1 cellular context compared by ENCODE assay signal in the genomic region with DNA sequence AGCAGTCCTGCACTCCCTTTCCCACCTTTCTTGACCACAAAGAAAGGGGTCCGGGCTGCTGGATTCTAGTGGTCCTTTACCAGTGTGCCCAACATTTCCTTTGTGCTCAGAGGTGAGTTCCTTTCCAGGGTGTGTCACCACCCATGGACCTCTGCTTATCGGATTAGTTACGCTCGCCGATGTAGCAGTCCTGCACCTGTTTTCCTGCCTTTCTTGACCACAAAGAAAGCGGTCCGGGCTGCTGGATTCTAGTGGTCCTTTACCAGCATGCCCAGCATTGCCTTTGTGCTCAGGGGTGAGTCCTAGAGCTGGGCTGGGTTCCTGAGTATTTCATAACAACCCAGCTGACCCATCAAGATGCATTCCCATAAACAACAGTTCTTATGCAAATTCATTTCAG. TPM values are rescaled to one million over a fixed set of nuclear protein-coding genes. Genes with fewer than 3 reads are reported as not detected.
"Had no signal": no experiment of that assay in that cellular context is flagged by ENCODE, and none has a peak within 500 bp of the region (broad histone marks: within the 10 kb centered on the region; RNA-seq: fewer than 3 reads in every experiment).

No MANE protein-coding gene starts in this region.

RNA-seq across cellular contexts. Expression of a gene that starts 30.7 kb away (rescaled TPM):
- total RNA-seq: H9 had no signal
